17 cellular contexts compared by ENCODE assay signal in genomic region chr14:90692826-90693225, GRCh38.
A peak's percentile ranks its signal among the peaks of the same experiment; 100 is the strongest.
DNase-seq lines count a peak whose midpoint lies in the region; FAIRE-seq and TF ChIP-seq lines count a peak whose summit lies in the region.
"Had no signal": no experiment of that assay in that cellular context is flagged by ENCODE, and none has a peak within 500 bp of the region (broad histone marks: within the 10 kb centered on the region; RNA-seq: fewer than 3 reads in every experiment).

No MANE protein-coding gene starts in this region.

- H3K9me2 ChIP-seq in MM.1S (replicated peaks; ENCODE audit: insufficient read depth, low read length), result no peaks in the 10 kb centered on the region

- H3K9ac ChIP-seq in MM.1S (ENCODE audit: low read length), result no peak overlapping the region
- H3K9ac ChIP-seq in skeletal muscle tissue (ENCODE audit: low read depth in 1 of 3, low read length in 3 of 3), result peak overlapping the region in 1 of 3 donors; percentile 11
- H3K9ac ChIP-seq: GM23248 had no signal

- H3K9me3 ChIP-seq in MM.1S (replicated peaks; ENCODE audit: insufficient read depth, low read length) (no peaks in the 10 kb centered on the region), skeletal muscle tissue (ENCODE audit: control insufficient read depth in 3 of 3, low read length in 3 of 3) (no peaks in the 10 kb centered on the region)

- H3K27ac Mint-ChIP-seq in activated T-cell treated with anti-CD3 and anti-CD28 coated beads, Interleukin-2, amount 50 U/mL, for 24 hours, result no peak overlapping the region
- H3K27ac Mint-ChIP-seq: CD8-positive, alpha-beta memory T cell; HFFc6 had no signal

- H3K27me3 ChIP-seq in MM.1S (replicated peaks; ENCODE audit: insufficient read depth, low read length) (no peaks in the 10 kb centered on the region), bronchial epithelial cell (ENCODE audit: control insufficient read depth, insufficient read depth, low read length) (no peaks in the 10 kb centered on the region), skeletal muscle tissue (ENCODE audit: control insufficient read depth in 3 of 3, insufficient read depth in 3 of 3, low read length in 3 of 3) (no peaks in the 10 kb centered on the region)

- H3K4me3 ChIP-seq in MM.1S (ENCODE audit: low read length) (no peak overlapping the region), bronchial epithelial cell (ENCODE audit: low read depth, low read length) (no peak overlapping the region), skeletal muscle tissue (ENCODE audit: low read length in 3 of 3) (peak overlapping the region in 1 of 3 donors; percentile 4)
- H3K4me3 ChIP-seq: GM23248, K562, SK-N-MC had no signal

- no peak for FAIRE-seq in bronchial epithelial cell (lab: Jason Lieb, UNC)
- FAIRE-seq: GM12891, GM19239, K562 had no signal

- H3K4me3 Mint-ChIP-seq in activated T-cell treated with anti-CD3 and anti-CD28 coated beads, Interleukin-2, amount 50 U/mL, for 24 hours, result no peak overlapping the region
- H3K4me3 Mint-ChIP-seq: CD8-positive, alpha-beta memory T cell; HFFc6 had no signal

- H3K36me3 ChIP-seq in MM.1S (replicated peaks; ENCODE audit: insufficient read depth, low read length) (no peaks in the 10 kb centered on the region), bronchial epithelial cell (ENCODE audit: control insufficient read depth, insufficient read depth, low read length) (no peaks in the 10 kb centered on the region), skeletal muscle tissue (ENCODE audit: control insufficient read depth in 3 of 3, insufficient read depth in 3 of 3, low read length in 3 of 3) (peaks cover 0 to 2% (median under 1%) of the 10 kb centered on the region in 3 donors)

- no peak overlapping the region for H2AFZ ChIP-seq in MM.1S (ENCODE audit: low read length)
- H2AFZ ChIP-seq: GM23248 had no signal

- no peaks in the 10 kb centered on the region for H3K79me2 ChIP-seq in MM.1S (ENCODE audit: low read length)

- H3K27me3 Mint-ChIP-seq in activated T-cell treated with anti-CD3 and anti-CD28 coated beads, Interleukin-2, amount 50 U/mL, for 24 hours, result no peaks in the 10 kb centered on the region

- no peaks in the 10 kb centered on the region for H3K9me3 Mint-ChIP-seq in activated T-cell treated with anti-CD3 and anti-CD28 coated beads, Interleukin-2, amount 50 U/mL, for 24 hours
- H3K9me3 Mint-ChIP-seq: CD8-positive, alpha-beta memory T cell; HFFc6 had no signal

- no peaks in the 10 kb centered on the region for H3K36me3 Mint-ChIP-seq in activated T-cell treated with anti-CD3 and anti-CD28 coated beads, Interleukin-2, amount 50 U/mL, for 24 hours (ENCODE audit: low read depth)
- H3K36me3 Mint-ChIP-seq: CD8-positive, alpha-beta memory T cell had no signal

- no peaks in the 10 kb centered on the region for H3K4me1 Mint-ChIP-seq in activated T-cell treated with anti-CD3 and anti-CD28 coated beads, Interleukin-2, amount 50 U/mL, for 24 hours (ENCODE audit: low read depth)

- no peak for TF ChIP-seq CTCF in MM.1S (IDR thresholded peaks at IDR 0.05; ENCODE audit: low read length)
- no peak for TF ChIP-seq CTCF in bronchial epithelial cell (IDR thresholded peaks at IDR 0.05; ENCODE audit: insufficient read depth, low read length, severe bottlenecking)

- H4K20me1 ChIP-seq in MM.1S (ENCODE audit: insufficient read depth, low read length), result no peaks in the 10 kb centered on the region

- peak overlapping the region; percentile 4; the same call in 1 of the 2 replicates for H3K27ac ChIP-seq in MM.1S (ENCODE audit: low read length)
- H3K27ac ChIP-seq in skeletal muscle tissue (ENCODE audit: low read depth, low read length), result peak overlapping the region; percentile 86
- H3K27ac ChIP-seq: GM23248, SK-N-MC had no signal

- DNase-seq in ELR (ENCODE audit: low read depth) (peak; percentile 24), MM.1S (no peak), bronchial epithelial cell (ENCODE audit: low read depth) (peak; percentile 26), iPS-NIHi7 (ENCODE audit: extremely low spot score) (no peak), RPMI8226 (no peak)
- DNase-seq in activated T-cell treated with anti-CD3 and anti-CD28 coated beads, Interleukin-2, amount 50 U/mL, for 24 hours, result no peak
- DNase-seq: CD8-positive, alpha-beta memory T cell; HFFc6; NCI-H2227 treated with DMSO at 0.1 percent for 48 hours; NCI-H526 treated with DMSO at 0.1 percent for 48 hours; PC-3 had no signal

- H3K4me1 ChIP-seq in MM.1S (ENCODE audit: low read length), result peaks cover 14% of the 10 kb centered on the region; the same call in 1 of the 2 replicates
- H3K4me1 ChIP-seq in skeletal muscle tissue (ENCODE audit: control insufficient read depth in 3 of 3, insufficient read depth in 3 of 3, low read length in 3 of 3), result peaks cover 41 to 49% (median 47%) of the 10 kb centered on the region in 3 donors

- H3K4me2 ChIP-seq in MM.1S (ENCODE audit: low read depth, low read length), result peak overlapping the region; percentile 24; the same call in 1 of the 2 replicates

- H3F3A ChIP-seq in MM.1S (ENCODE audit: insufficient read depth, low read length), result no peaks in the 10 kb centered on the region

Comparison
In these comparisons a context has a peak if more than half of its experiments do, and no peak if none do; other contexts are left out.
1. DNase-seq: peak in ELR (single experiment) and bronchial epithelial cell (single experiment); none in MM.1S (single experiment), activated T-cell treated with anti-CD3 and anti-CD28 coated beads, Interleukin-2, amount 50 U/mL, for 24 hours (single experiment), iPS-NIHi7 (single experiment) and RPMI8226 (single experiment).